ENCODE assay signal across 15 cellular contexts in the genomic region with DNA sequence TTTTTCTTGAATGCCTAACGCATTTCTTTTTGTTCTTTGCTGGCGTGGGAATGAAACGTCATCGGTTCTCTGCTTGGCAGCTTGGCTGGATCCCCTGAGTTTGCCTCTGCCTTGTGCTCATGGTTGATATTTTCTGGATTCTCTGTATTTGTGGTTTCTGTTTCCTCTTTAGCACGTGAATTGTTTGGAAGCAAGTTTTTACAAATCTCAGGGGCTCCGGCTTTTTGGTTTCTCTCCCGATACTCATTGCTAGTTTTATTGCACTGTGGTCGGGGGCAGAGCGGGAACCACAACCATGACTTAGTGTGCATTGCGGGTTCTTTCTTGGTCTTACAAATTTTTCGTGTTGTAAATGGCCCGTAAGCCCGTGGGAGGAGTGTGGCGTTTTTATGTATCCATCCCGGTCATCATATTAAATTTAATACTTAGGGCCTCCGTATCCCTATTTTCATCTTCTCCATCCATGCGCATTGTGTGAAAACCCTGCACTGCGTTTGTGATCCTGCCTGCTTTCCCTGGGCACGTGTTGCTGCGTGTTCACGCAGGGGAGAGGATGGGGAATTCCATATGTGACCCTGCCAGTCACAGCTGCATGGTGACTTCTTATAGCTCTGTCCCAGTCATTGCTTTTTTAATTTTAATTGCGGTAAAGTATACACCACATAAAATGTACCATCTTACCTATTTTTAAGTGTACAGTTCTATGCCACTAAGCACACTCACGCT.
A peak's percentile ranks its signal among the peaks of the same experiment; 100 is the strongest.
DNase-seq lines count a peak whose midpoint lies in the region; TF ChIP-seq lines count a peak whose summit lies in the region.
"Had no signal": no experiment of that assay in that cellular context is flagged by ENCODE, and none has a peak within 500 bp of the region (broad histone marks: within the 10 kb centered on the region; RNA-seq: fewer than 3 reads in every experiment).

No MANE protein-coding gene starts in this region.

- no peaks in the 10 kb centered on the region for H3K27me3 ChIP-seq in stomach smooth muscle (ENCODE audit: control insufficient read depth in 1 of 2, insufficient read depth in 2 of 2, low read length in 2 of 2)

- H3K36me3 Mint-ChIP-seq in activated T-cell treated with anti-CD3 and anti-CD28 coated beads, Interleukin-2, amount 50 U/mL, for 24 hours (ENCODE audit: low read depth) = no peaks in the 10 kb centered on the region

- H3K36me3 ChIP-seq in stomach smooth muscle (ENCODE audit: control insufficient read depth in 2 of 2, insufficient read depth in 2 of 2, low read length in 2 of 2) = no peaks in the 10 kb centered on the region

- H3K27ac ChIP-seq in stomach smooth muscle (ENCODE audit: low read length) = peak overlapping the region; percentile 94
- peak overlapping the region in 1 of 2 donors; percentile 11 for H3K27ac ChIP-seq in coronary artery

- peak overlapping the region; percentile 19 for H3K4me3 Mint-ChIP-seq in activated T-cell treated with anti-CD3 and anti-CD28 coated beads, Interleukin-2, amount 50 U/mL, for 24 hours
- H3K4me3 Mint-ChIP-seq: nephron progenitor cell had no signal

- DNase-seq in activated T-cell treated with anti-CD3 and anti-CD28 coated beads, Interleukin-2, amount 50 U/mL, for 24 hours = peak; percentile 25
- DNase-seq in activated T-cell treated with anti-CD3 and anti-CD28 coated beads, Interleukin-2, amount 50 U/mL, for 1 hour = no peak
- DNase-seq in activated T-cell treated with anti-CD3 and anti-CD28 coated beads, Interleukin-2, amount 50 U/mL, for 48 hours = peak; percentile 27 to 31
- peak; percentile 40 for DNase-seq in globus pallidus (ENCODE audit: low spot score)
- DNase-seq in coronary artery (ENCODE audit: low spot score) = no peak
- no peak for DNase-seq in NCI-H187 (lab: John Stamatoyannopoulos, UW)
- no peak for DNase-seq in stimulated activated CD4-positive, alpha-beta T cell treated with anti-CD3 and anti-CD28 coated beads, Interleukin-2, amount 100 ng/mL, for 48 hours
- DNase-seq: cerebellar nuclear complex, H7, NCI-H1092, NCI-H524 treated with DMSO at 0.1 percent for 48 hours, nephron progenitor cell, Right ventricle myocardium superior, small intestine had no signal

- peaks cover 77% of the 10 kb centered on the region for H3K4me1 ChIP-seq in stomach smooth muscle (ENCODE audit: control insufficient read depth, insufficient read depth, low read length)

- H3K9ac ChIP-seq in stomach smooth muscle (ENCODE audit: low read length in 2 of 2) = no peak overlapping the region

- H3K9me3 Mint-ChIP-seq in activated T-cell treated with anti-CD3 and anti-CD28 coated beads, Interleukin-2, amount 50 U/mL, for 24 hours = no peaks in the 10 kb centered on the region
- H3K9me3 Mint-ChIP-seq: nephron progenitor cell had no signal

- H3K27ac Mint-ChIP-seq in activated T-cell treated with anti-CD3 and anti-CD28 coated beads, Interleukin-2, amount 50 U/mL, for 24 hours = no peak overlapping the region
- H3K27ac Mint-ChIP-seq: nephron progenitor cell had no signal

- H3K4me1 Mint-ChIP-seq in activated T-cell treated with anti-CD3 and anti-CD28 coated beads, Interleukin-2, amount 50 U/mL, for 24 hours (ENCODE audit: low read depth) = peaks cover 21% of the 10 kb centered on the region

- H3K9me3 ChIP-seq in stomach smooth muscle (ENCODE audit: control insufficient read depth in 2 of 2, low read length in 2 of 2) = no peaks in the 10 kb centered on the region

- no peak for TF ChIP-seq CTCF in coronary artery (IDR thresholded peaks at IDR 0.05)

- H3K4me3 ChIP-seq in stomach smooth muscle (ENCODE audit: low read length in 2 of 2) (no peak overlapping the region), coronary artery (no peak overlapping the region)

- H3K27me3 Mint-ChIP-seq in activated T-cell treated with anti-CD3 and anti-CD28 coated beads, Interleukin-2, amount 50 U/mL, for 24 hours = peaks cover 31% of the 10 kb centered on the region

Comparison
In these comparisons a context has a peak if more than half of its experiments do, and no peak if none do; other contexts are left out.
1. DNase-seq: peak in activated T-cell treated with anti-CD3 and anti-CD28 coated beads, Interleukin-2, amount 50 U/mL, for 24 hours (single experiment), activated T-cell treated with anti-CD3 and anti-CD28 coated beads, Interleukin-2, amount 50 U/mL, for 48 hours (2 of 2) and globus pallidus (single experiment); none in activated T-cell treated with anti-CD3 and anti-CD28 coated beads, Interleukin-2, amount 50 U/mL, for 1 hour (single experiment), coronary artery (single experiment), NCI-H187 (0 of 2) and stimulated activated CD4-positive, alpha-beta T cell treated with anti-CD3 and anti-CD28 coated beads, Interleukin-2, amount 100 ng/mL, for 48 hours (0 of 2).